Comparison of ENCODE assay signal across 22 cellular contexts in genomic region chr4:60250657-60251056, GRCh38.
"Had no signal": no experiment of that assay in that cellular context is flagged by ENCODE, and none has a peak within 500 bp of the region (broad histone marks: within the 10 kb centered on the region; RNA-seq: fewer than 3 reads in every experiment).

No MANE protein-coding gene starts in this region.

- DNase-seq: Kasumi-1, MM.1S, NCI-H1105, NCI-H1417, NCI-H1436 treated with DMSO at 0.1 percent for 48 hours, NCI-H1694, NCI-H187 treated with DMSO at 0.1 percent for 48 hours, NCI-H2029 treated with DMSO at 0.1 percent for 48 hours, NCI-H2171 treated with DMSO at 0.1 percent for 48 hours, NCI-H345, NCI-H524, NCI-H69, NCI-H774, SHP77, SK-N-SH, SW 1271, T-cell had no signal

- H3K4me3 Mint-ChIP-seq: T-cell had no signal

- FAIRE-seq: HTR-8/SVneo had no signal

- H3K27me3 Mint-ChIP-seq: T-cell had no signal

- H3K9me3 ChIP-seq: SK-N-SH had no signal

- H3K9ac ChIP-seq: KMS-11, SK-N-SH had no signal

- H3K27ac ChIP-seq: HL-60, KMS-11, RWPE1 had no signal

- ATAC-seq: Panc1, T-cell had no signal

- H3K4me2 ChIP-seq: KMS-11, SK-N-SH had no signal

- H3K4me1 Mint-ChIP-seq: T-cell had no signal

- H3K27ac Mint-ChIP-seq: T-cell had no signal

- H3K36me3 Mint-ChIP-seq: T-cell had no signal
